In the genomic region with DNA sequence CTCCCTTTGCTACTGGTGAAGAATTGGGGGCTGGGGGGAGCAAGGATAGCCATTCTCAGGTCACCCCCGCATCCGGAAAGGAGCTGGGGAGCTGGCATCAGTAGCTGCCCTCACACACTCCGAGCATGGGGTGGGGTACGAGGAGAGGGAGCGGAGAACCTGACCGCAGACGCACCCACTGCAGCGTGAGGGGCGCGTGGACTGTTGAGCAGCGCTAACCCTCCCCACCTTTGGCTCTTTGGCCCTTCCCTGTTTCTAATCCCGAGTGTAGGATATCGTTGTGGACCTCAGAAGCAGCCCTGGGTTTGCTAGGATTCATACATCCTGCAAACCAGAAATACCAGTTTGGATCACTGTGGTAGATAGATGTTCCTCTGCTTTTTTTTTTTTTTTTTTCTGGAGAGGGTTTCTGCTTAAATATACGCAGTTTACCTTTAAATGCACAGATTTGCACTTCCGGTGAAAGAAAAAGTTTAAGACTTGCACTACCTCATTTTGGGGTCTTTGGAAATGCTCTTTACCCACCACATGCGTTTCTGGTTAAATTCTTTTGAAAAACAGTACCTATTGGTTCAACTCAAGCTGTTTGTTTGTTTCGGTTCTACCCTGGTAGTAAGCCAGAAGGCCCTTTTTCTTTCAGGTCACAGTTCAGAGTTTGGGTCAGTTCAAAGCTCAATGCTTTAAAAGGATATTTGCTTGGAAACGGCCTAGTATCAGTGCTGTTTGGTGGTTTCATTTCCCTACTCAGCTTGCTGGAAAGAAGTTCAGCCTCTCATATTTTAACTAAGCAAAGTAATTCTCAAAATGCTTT, we compare ENCODE assay signal across 8 cellular contexts. TPM values are rescaled to one million over a fixed set of nuclear protein-coding genes. Genes with fewer than 3 reads are reported as not detected.
DNase-seq lines count a peak whose midpoint lies in the region; ATAC-seq, FAIRE-seq and TF ChIP-seq lines count a peak whose summit lies in the region.

No MANE protein-coding gene starts in this region.

- peak overlapping the region; percentile 82 for H3K4ac ChIP-seq in trophoblast cell (ENCODE audit: low read depth, low read length)

- no peaks in the 10 kb centered on the region for H3K27me3 ChIP-seq in A673 (replicated peaks; ENCODE audit: insufficient read depth, low read depth, low read length, poor library complexity)
- H3K27me3 ChIP-seq in cardiac muscle cell = no peaks in the 10 kb centered on the region
- H3K27me3 ChIP-seq in trophoblast cell (ENCODE audit: insufficient read depth, low read length) = no peaks in the 10 kb centered on the region

- no peaks in the 10 kb centered on the region for H3K9me3 ChIP-seq in A673 (ENCODE audit: low read depth, low read length, poor library complexity, severe bottlenecking)
- no peaks in the 10 kb centered on the region for H3K9me3 ChIP-seq in cardiac muscle cell (ENCODE audit: low read depth)
- no peaks in the 10 kb centered on the region for H3K9me3 ChIP-seq in trophoblast cell (ENCODE audit: insufficient read depth, low read depth, low read length)

- BruUV-seq in A673 (replicated peaks; lab: Mats Ljungman, UMichigan) = no TSS peak

- H3K27ac ChIP-seq in A673 (ENCODE audit: low read depth, low read length, poor library complexity, severe bottlenecking) (peak overlapping the region; percentile 91), cardiac muscle cell (peak overlapping the region; percentile 93), trophoblast cell (ENCODE audit: low read depth, low read length) (peak overlapping the region; percentile 94)

- H4K8ac ChIP-seq in trophoblast cell (ENCODE audit: low read depth, low read length) = peak overlapping the region; percentile 90

- H3K4me3 ChIP-seq in A673 (ENCODE audit: low read depth, low read length, poor library complexity, severe bottlenecking) = peak overlapping the region; percentile 89
- H3K4me3 ChIP-seq in cardiac muscle cell = peak overlapping the region; percentile 67
- H3K4me3 ChIP-seq in trophoblast cell (ENCODE audit: low read depth, low read length) = peak overlapping the region; percentile 90

- peak overlapping the region; percentile 88 for H3K18ac ChIP-seq in trophoblast cell (ENCODE audit: low read length)

- H3K4me1 Mint-ChIP-seq in activated naive CD4-positive, alpha-beta T cell treated with anti-CD3 and anti-CD28 coated beads, Interleukin-2, amount 10 ng/mL, durations not matched to agents 7 days and 5 days = peaks cover 62% of the 10 kb centered on the region

- DNase-seq in A673 (ENCODE audit: low spot score) (peak; percentile 32), GM18507 (ENCODE audit: extremely low spot score, insufficient read length, low read depth) (peak; percentile 29), NCI-H345 (lab: John Stamatoyannopoulos, UW) (peak; percentile 43), cardiac muscle cell (ENCODE audit: low read depth in 1 of 2, low spot score in 1 of 2) (peak; percentile 22 to 50), trophoblast cell (peak; percentile 45 to 87), ureter (ENCODE audit: low spot score) (no peak)
- peak; percentile 64 for DNase-seq in activated naive CD4-positive, alpha-beta T cell treated with anti-CD3 and anti-CD28 coated beads, Interleukin-2, amount 10 ng/mL, durations not matched to agents 7 days and 5 days

- H2AK5ac ChIP-seq in trophoblast cell (ENCODE audit: low read length) = peak overlapping the region; percentile 44

- peak overlapping the region; percentile 89 for H4K91ac ChIP-seq in trophoblast cell (ENCODE audit: low read depth, low read length)

- peak overlapping the region; percentile 94 for H3K4me3 Mint-ChIP-seq in activated naive CD4-positive, alpha-beta T cell treated with anti-CD3 and anti-CD28 coated beads, Interleukin-2, amount 10 ng/mL, durations not matched to agents 7 days and 5 days

- WGBS in trophoblast cell (ENCODE audit: extremely low coverage, insufficient coverage, insufficient read length) = no CpG with 5 or more reads among the region's 18 CpGs

- peaks cover 10% of the 10 kb centered on the region for H3K4me1 ChIP-seq in A673 (ENCODE audit: insufficient read depth, low read length, poor library complexity, severe bottlenecking)
- peaks cover 27% of the 10 kb centered on the region for H3K4me1 ChIP-seq in cardiac muscle cell (ENCODE audit: low read depth)
- peaks cover 3 to 11% of the 10 kb centered on the region in 2 experiments for H3K4me1 ChIP-seq in trophoblast cell (ENCODE audit: control insufficient read depth in 1 of 2, insufficient read depth in 2 of 2, low read length in 2 of 2)

- peaks cover 6% of the 10 kb centered on the region for H3K27me3 Mint-ChIP-seq in activated naive CD4-positive, alpha-beta T cell treated with anti-CD3 and anti-CD28 coated beads, Interleukin-2, amount 10 ng/mL, durations not matched to agents 7 days and 5 days

- peak overlapping the region; percentile 90 for H3K9ac ChIP-seq in trophoblast cell (ENCODE audit: low read length)

- H3K9me3 Mint-ChIP-seq in activated naive CD4-positive, alpha-beta T cell treated with anti-CD3 and anti-CD28 coated beads, Interleukin-2, amount 10 ng/mL, durations not matched to agents 7 days and 5 days = no peaks in the 10 kb centered on the region

- intact Hi-C loops in A673 (cut with micrococcal nuclease; ENCODE audit: unreplicated experiment) = no loop called here

- H3K36me3 Mint-ChIP-seq in activated naive CD4-positive, alpha-beta T cell treated with anti-CD3 and anti-CD28 coated beads, Interleukin-2, amount 10 ng/mL, durations not matched to agents 7 days and 5 days = peaks cover 18% of the 10 kb centered on the region

- H2BK5ac ChIP-seq in trophoblast cell (ENCODE audit: low read depth, low read length, poor library complexity) = peak overlapping the region; percentile 92

- H4K12ac ChIP-seq in trophoblast cell (ENCODE audit: low read depth, low read length) = peak overlapping the region; percentile 49

- peak; percentile 29 for ATAC-seq in HG03045 (IDR thresholded peaks at IDR 0.05; ENCODE audit: unreplicated experiment)

- peak overlapping the region; percentile 76 for H2BK12ac ChIP-seq in trophoblast cell (ENCODE audit: low read length)

- H3K27ac Mint-ChIP-seq in activated naive CD4-positive, alpha-beta T cell treated with anti-CD3 and anti-CD28 coated beads, Interleukin-2, amount 10 ng/mL, durations not matched to agents 7 days and 5 days = peak overlapping the region; percentile 94

- H3K79me1 ChIP-seq in trophoblast cell (ENCODE audit: low read length) = peaks cover 12% of the 10 kb centered on the region

- H3K23ac ChIP-seq in trophoblast cell (ENCODE audit: low read length) = no peak overlapping the region

- peaks cover 10% of the 10 kb centered on the region for H3K79me2 ChIP-seq in trophoblast cell (ENCODE audit: control insufficient read depth, insufficient read depth, low read length, poor library complexity)

- peak overlapping the region; percentile 84 for H2AFZ ChIP-seq in trophoblast cell (ENCODE audit: insufficient read depth, low read length, poor library complexity)

- FAIRE-seq in GM18507 (lab: Jason Lieb, UNC) = peak; percentile 86

- peak overlapping the region; percentile 95 for H3K14ac ChIP-seq in trophoblast cell (ENCODE audit: low read length)

- H3K4me2 ChIP-seq in trophoblast cell (ENCODE audit: low read length) = peak overlapping the region; percentile 90

- H3K36me3 ChIP-seq in A673 (ENCODE audit: insufficient read depth, low read length, poor library complexity, severe bottlenecking) = no peaks in the 10 kb centered on the region
- H3K36me3 ChIP-seq in cardiac muscle cell = no peaks in the 10 kb centered on the region
- peaks cover 0 to 2% of the 10 kb centered on the region in 2 experiments for H3K36me3 ChIP-seq in trophoblast cell (ENCODE audit: control insufficient read depth in 1 of 2, insufficient read depth in 2 of 2, low read length in 2 of 2)

- POLR2A ChIA-PET in A673 (lab: Charles Lee; ENCODE audit: low non-redundant PET) = interaction anchor here (0.6 kb wide), 1 partner anchor 25 kb away, joined by 3 read pairs; no protein-coding TSS in a partner anchor

- TF ChIP-seq CTCF in A673 (conservative IDR thresholded peaks at IDR 0.05; ENCODE audit: low read depth, low read length) (no peak), cardiac muscle cell (IDR thresholded peaks at IDR 0.05; ENCODE audit: low read depth, low read length) (no peak)

- CTCF ChIA-PET in A673 (lab: Charles Lee) = no interaction called here
- CTCF ChIA-PET in activated naive CD4-positive, alpha-beta T cell treated with anti-CD3 and anti-CD28 coated beads, Interleukin-2, amount 10 ng/mL, durations not matched to agents 7 days and 5 days (lab: Charles Lee) = interaction anchor here (0.7 to 1.0 kb wide), 5 partner anchors 15 to 173 kb away, joined by 3 to 4 read pairs (median 3); no protein-coding TSS in a partner anchor

- peak overlapping the region; percentile 80 for H2BK120ac ChIP-seq in trophoblast cell (ENCODE audit: insufficient read depth, low read length, poor library complexity)

RNA-seq across cellular contexts. Expression of gene DDI2, which starts 0.8 kb away (rescaled TPM):
- total RNA-seq in A673 (2021) (38.1 and 41.3 TPM in 2 replicates), cardiac muscle cell (11.3 and 26.8 TPM in 2 replicates), ureter (92.0 TPM)
- polyA plus RNA-seq in cardiac muscle cell = 7.4 and 10.0 TPM in 2 replicates
- polyA plus RNA-seq in trophoblast cell (2013) = 12.2 and 13.6 TPM in 2 replicates

RNA-seq across cellular contexts. Expression of gene AGMAT, which starts 33.2 kb away (rescaled TPM):
- 0.11 and 0.20 TPM in 2 replicates for total RNA-seq in A673 (2021)
- total RNA-seq in cardiac muscle cell = 0.45 and 0.70 TPM in 2 replicates
- polyA plus RNA-seq in cardiac muscle cell = 0.12 and 0.31 TPM in 2 replicates
- 0.10 and 0.18 TPM in 2 replicates for polyA plus RNA-seq in trophoblast cell (2013)
- total RNA-seq in ureter = 2.0 TPM
